Comparison of ENCODE assay signal across 14 cellular contexts in genomic region chr3:53227993-53228885, GRCh38.
"Had no signal": no experiment of that assay in that cellular context is flagged by ENCODE, and none has a peak within 500 bp of the region (broad histone marks: within the 10 kb centered on the region; RNA-seq: fewer than 3 reads in every experiment).

No MANE protein-coding gene starts in this region.

- H3K4me3 ChIP-seq: breast epithelium, esophagus muscularis mucosa, left lung, skin epidermis, thyroid gland, uterus had no signal

- H3K9ac ChIP-seq: parathyroid adenoma had no signal

- ATAC-seq: activated CD8-positive, alpha-beta memory T cell treated with anti-CD3 and anti-CD28 coated beads, Interleukin-2, amount 10 ng/mL, durations not matched to agents 7 days and 5 days; left lung had no signal

- H3K9me3 ChIP-seq: breast epithelium, esophagus muscularis mucosa, left lung, thyroid gland, uterus had no signal

- H3K27me3 ChIP-seq: breast epithelium, esophagus muscularis mucosa, left lung, thyroid gland, uterus had no signal

- H3K4me1 ChIP-seq: breast epithelium, esophagus muscularis mucosa, left lung, parathyroid adenoma, thyroid gland, uterus had no signal

- H3K27ac ChIP-seq: breast epithelium, esophagus muscularis mucosa, left lung, parathyroid adenoma, skin epidermis, thyroid gland, uterus had no signal

- H3K36me3 ChIP-seq: uterus had no signal

- DNase-seq: activated CD8-positive, alpha-beta memory T cell treated with anti-CD3 and anti-CD28 coated beads, Interleukin-2, amount 10 ng/mL, durations not matched to agents 7 days and 5 days; activated gamma-delta T cell; activated naive CD8-positive, alpha-beta T cell treated with anti-CD3 and anti-CD28 coated beads, Interleukin-2, amount 10 ng/mL, durations not matched to agents 7 days and 5 days; activated T-cell treated with anti-CD3 and anti-CD28 coated beads, Interleukin-2, amount 50 U/mL, for 48 hours; aorta; glutamatergic neuron; retina; thyroid gland; uterus had no signal
